11 cellular contexts compared by ENCODE assay signal in genomic region chr17:47882247-47882646, GRCh38. TPM values are rescaled to one million over a fixed set of nuclear protein-coding genes. Genes with fewer than 3 reads are reported as not detected.
DNase-seq lines count a peak whose midpoint lies in the region; ATAC-seq and TF ChIP-seq lines count a peak whose summit lies in the region.
"Had no signal": no experiment of that assay in that cellular context is flagged by ENCODE, and none has a peak within 500 bp of the region (broad histone marks: within the 10 kb centered on the region; RNA-seq: fewer than 3 reads in every experiment).

No MANE protein-coding gene starts in this region.

- H3K27me3 ChIP-seq in BJ (ENCODE audit: control insufficient read depth, insufficient read depth, low read length) (no peaks in the 10 kb centered on the region), PC-3 (ENCODE audit: low read length) (no peaks in the 10 kb centered on the region), psoas muscle (ENCODE audit: insufficient read depth in 3 of 3, low read length in 2 of 3) (peaks cover 0 to 16% (median 0%) of the 10 kb centered on the region in 3 donors)
- H3K27me3 ChIP-seq: hepatocyte had no signal

- H3F3A ChIP-seq in PC-3 (ENCODE audit: low read length, unreplicated experiment) = no peaks in the 10 kb centered on the region

- no peak overlapping the region for H3K4me2 ChIP-seq in PC-3 (ENCODE audit: low read length)
- H3K4me2 ChIP-seq: hepatocyte had no signal

- H3K9me2 ChIP-seq in PC-3 (replicated peaks; ENCODE audit: low read length) = no peaks in the 10 kb centered on the region

- 9 to 12% (median 11%) methylated on average over 7 of the region's 7 CpGs for WGBS in psoas muscle, 3 donors

- no peak for ATAC-seq in PC-3
- peak in 1 of 4 donors; percentile 27 for ATAC-seq in psoas muscle
- no peak for ATAC-seq in HG03521 (IDR thresholded peaks at IDR 0.05; ENCODE audit: unreplicated experiment)
- no peak for ATAC-seq in HG03135 (IDR thresholded peaks at IDR 0.05; ENCODE audit: unreplicated experiment)
- no peak for ATAC-seq in HG03469 (IDR thresholded peaks at IDR 0.05; ENCODE audit: unreplicated experiment)
- ATAC-seq: activated T-cell treated with anti-CD3 and anti-CD28 coated beads, Interleukin-2, amount 50 U/mL, for 72 hours had no signal

- intact Hi-C loops in PC-3 (cut with micrococcal nuclease) (no loop called here), psoas muscle (cut with DNase I) (no loop called here)

- H3K79me2 ChIP-seq in PC-3 (ENCODE audit: low read length) = no peaks in the 10 kb centered on the region
- H3K79me2 ChIP-seq: hepatocyte had no signal

- no peak overlapping the region for H3K9ac ChIP-seq in PC-3 (ENCODE audit: low read length)

- no peaks in the 10 kb centered on the region for H4K20me1 ChIP-seq in PC-3 (ENCODE audit: low read length)

- POLR2A ChIA-PET in BJ (lab: Charles Lee) = no interaction called here
- POLR2A ChIA-PET in PC-3 (lab: Charles Lee; ENCODE audit: unreplicated experiment) = no interaction called here

- peak; percentile 30 for DNase-seq in BJ (ENCODE audit: low read depth)
- DNase-seq in PC-3 = peak; percentile 16
- peak; percentile 49 for DNase-seq in fibroblast of the aortic adventitia (ENCODE audit: low read depth)
- no peak for DNase-seq in psoas muscle
- DNase-seq in NCI-H2029 (lab: John Stamatoyannopoulos, UW) = no peak
- DNase-seq: activated T-cell treated with anti-CD3 and anti-CD28 coated beads, Interleukin-2, amount 50 U/mL, for 72 hours; COR-L47 had no signal

- BruUV-seq in PC-3 (replicated peaks; lab: Mats Ljungman, UMichigan) = no TSS peak

- H3K9me3 ChIP-seq in PC-3 (ENCODE audit: low read length) = no peaks in the 10 kb centered on the region
- H3K9me3 ChIP-seq in psoas muscle = no peaks in the 10 kb centered on the region

- H3K36me3 ChIP-seq in BJ (ENCODE audit: control insufficient read depth, insufficient read depth, low read length) (no peaks in the 10 kb centered on the region), PC-3 (ENCODE audit: low read depth, low read length) (no peaks in the 10 kb centered on the region), psoas muscle (ENCODE audit: insufficient read depth in 1 of 2, low read depth in 1 of 2) (no peaks in the 10 kb centered on the region)

- H2AFZ ChIP-seq in PC-3 (ENCODE audit: low read length) = no peak overlapping the region
- H2AFZ ChIP-seq: hepatocyte had no signal

- H3K27ac ChIP-seq in PC-3 (ENCODE audit: low read length) = no peak overlapping the region
- H3K27ac ChIP-seq in psoas muscle = no peak overlapping the region
- H3K27ac ChIP-seq: hepatocyte had no signal

- CTCF ChIA-PET in BJ (lab: Yijun Ruan, JAX) (interaction anchor here (1.0 to 17.5 kb wide), 6 partner anchors 8 to 67 kb away, joined by 3 to 875 read pairs (median 4); partner anchors contain the start of genes SCRN2 and SP6), PC-3 (lab: Charles Lee) (no interaction called here)

- H3K4me3 ChIP-seq in BJ (ENCODE audit: low read depth, low read length) (no peak overlapping the region), PC-3 (ENCODE audit: low read length) (no peak overlapping the region), fibroblast of the aortic adventitia (ENCODE audit: low read depth, low read length) (no peak overlapping the region), psoas muscle (peak overlapping the region; percentile 15)
- H3K4me3 ChIP-seq: hepatocyte had no signal

- H3K4me1 ChIP-seq in PC-3 (ENCODE audit: insufficient read depth, low read length) (no peaks in the 10 kb centered on the region), psoas muscle (no peaks in the 10 kb centered on the region)

- TF ChIP-seq CTCF in BJ (IDR thresholded peaks at IDR 0.05; ENCODE audit: insufficient read depth, low read depth, low read length) (no peak), PC-3 (conservative IDR thresholded peaks at IDR 0.05; ENCODE audit: low read depth, low read length) (no peak), fibroblast of the aortic adventitia (IDR thresholded peaks at IDR 0.05; ENCODE audit: insufficient read depth, low read length) (no peak), psoas muscle (IDR thresholded peaks at IDR 0.05) (no peak)

RNA-seq across cellular contexts. Expression of gene SP2, which starts 13.8 kb away (rescaled TPM):
- 4.0 and 5.9 TPM in 2 replicates for polyA plus RNA-seq in BJ (2011; rRNA removed)
- polyA minus RNA-seq in BJ (2011; rRNA and poly(A)+ RNA removed) = 1.8 and 5.4 TPM in 2 replicates
- total RNA-seq in PC-3 (2014; rRNA removed) = 3.9 and 6.5 TPM in 2 replicates
- 0.08 and 3.7 TPM in 2 replicates for total RNA-seq in fibroblast of the aortic adventitia (ENCODE audit: low replicate concordance)
- 10 to 100 TPM; 10.8 to 16.1 (median 12.8) TPM for total RNA-seq in psoas muscle
- polyA plus RNA-seq in psoas muscle = 10 to 100 TPM in 1 of 3 donors, 1 to 10 TPM in 2; 6.2 to 10.2 (median 7.2) TPM

RNA-seq across cellular contexts. Expression of gene SP6, which starts 31.3 kb away (rescaled TPM):
- polyA plus RNA-seq in BJ (2011; rRNA removed) (0.05 and 0.07 TPM in 2 replicates), psoas muscle (under 1 TPM in 2 of 3 donors, not detected in 1; 0.04 to 0.27 TPM)
- not detected in 2 replicates for polyA minus RNA-seq in BJ (2011; rRNA and poly(A)+ RNA removed)
- total RNA-seq in PC-3 (2014; rRNA removed) (3.1 and 3.9 TPM in 2 replicates), fibroblast of the aortic adventitia (ENCODE audit: low replicate concordance) (0.09 TPM in 1 of 2 replicates, not detected in the other), psoas muscle (under 1 TPM in 1 of 4 donors, not detected in 3; 0.16 TPM)

RNA-seq across cellular contexts. Expression of gene SCRN2, which starts 41.2 kb away (rescaled TPM):
- polyA plus RNA-seq in BJ (2011; rRNA removed) (18.3 and 41.1 TPM in 2 replicates), psoas muscle (10 to 100 TPM; 10.7 to 18.8 (median 15.1) TPM)
- 9.4 and 17.3 TPM in 2 replicates for polyA minus RNA-seq in BJ (2011; rRNA and poly(A)+ RNA removed)
- total RNA-seq in PC-3 (2014; rRNA removed) (44.0 and 47.9 TPM in 2 replicates), fibroblast of the aortic adventitia (ENCODE audit: low replicate concordance) (14.7 and 20.7 TPM in 2 replicates), psoas muscle (10 to 100 TPM; 12.2 to 33.5 (median 19.5) TPM)

RNA-seq across cellular contexts. Expression of gene LRRC46, which starts 50.8 kb away (rescaled TPM):
- 0.58 and 0.80 TPM in 2 replicates for polyA plus RNA-seq in BJ (2011; rRNA removed)
- polyA minus RNA-seq in BJ (2011; rRNA and poly(A)+ RNA removed) = 0.52 and 0.87 TPM in 2 replicates
- 0.44 and 1.2 TPM in 2 replicates for total RNA-seq in PC-3 (2014; rRNA removed)
- 0.16 TPM in 1 of 2 replicates, not detected in the other for total RNA-seq in fibroblast of the aortic adventitia (ENCODE audit: low replicate concordance)
- under 1 TPM in 2 of 4 donors, not detected in 2; 0.15 to 0.54 TPM for total RNA-seq in psoas muscle
- under 1 TPM; 0.08 to 0.40 (median 0.22) TPM for polyA plus RNA-seq in psoas muscle
- total RNA-seq: hepatocyte had no signal

RNA-seq across cellular contexts. Expression of gene MRPL10, which starts 50.9 kb away (rescaled TPM):
- 49.1 and 59.2 TPM in 2 replicates for polyA plus RNA-seq in BJ (2011; rRNA removed)
- 48.8 and 77.2 TPM in 2 replicates for polyA minus RNA-seq in BJ (2011; rRNA and poly(A)+ RNA removed)
- 54.5 and 74.2 TPM in 2 replicates for total RNA-seq in PC-3 (2014; rRNA removed)
- 5.8 and 28.0 TPM in 2 replicates for total RNA-seq in fibroblast of the aortic adventitia (ENCODE audit: low replicate concordance)
- total RNA-seq in psoas muscle = 10 to 100 TPM; 37.8 to 51.9 (median 46.3) TPM
- polyA plus RNA-seq in psoas muscle = 10 to 100 TPM; 44.1 to 78.6 (median 56.1) TPM

Comparison
In these comparisons a context has a peak if more than half of its experiments do, and no peak if none do; other contexts are left out.
1. DNase-seq: peak in BJ (single experiment), PC-3 (single experiment) and fibroblast of the aortic adventitia (single experiment); none in psoas muscle (0 of 2) and NCI-H2029 (single experiment).